Comparison of ENCODE assay signal across 29 cellular contexts in genomic region chr7:55794527-55794926, GRCh38.
DNase-seq lines count a peak whose midpoint lies in the region; ATAC-seq and TF ChIP-seq lines count a peak whose summit lies in the region.
"Had no signal": no experiment of that assay in that cellular context is flagged by ENCODE, and none has a peak within 500 bp of the region (broad histone marks: within the 10 kb centered on the region; RNA-seq: fewer than 3 reads in every experiment).

No MANE protein-coding gene starts in this region.

- peak; percentile 88 for ATAC-seq in foreskin keratinocyte
- ATAC-seq: gastroesophageal sphincter; pancreas; stimulated activated effector memory CD8-positive, alpha-beta T cell treated with anti-CD3 and anti-CD28 coated beads, Interleukin-12 subunit alpha, Interleukin-12 subunit beta, amount 100 ng/mL, for 72 hours; T-cell had no signal

- no peak for TF ChIP-seq EP300 in Ishikawa (IDR thresholded peaks at IDR 0.05; ENCODE audit: borderline replicate concordance)

- no peak overlapping the region for H3K27ac ChIP-seq in foreskin keratinocyte
- H3K27ac ChIP-seq: 22Rv1, gastroesophageal sphincter, pancreas, SJSA1, spleen had no signal

- no peaks in the 10 kb centered on the region for H3K27me3 ChIP-seq in foreskin keratinocyte
- H3K27me3 ChIP-seq: pancreas, SJSA1, spleen had no signal

- H3K9me3 Mint-ChIP-seq in HFFc6, result peaks cover 20% of the 10 kb centered on the region

- no peak overlapping the region for H3K4me3 Mint-ChIP-seq in HFFc6
- H3K4me3 Mint-ChIP-seq: activated CD4-positive, alpha-beta memory T cell treated with anti-CD3 and anti-CD28 coated beads, Interleukin-2, amount 10 ng/mL, durations not matched to agents 7 days and 5 days; activated naive CD8-positive, alpha-beta T cell treated with anti-CD3 and anti-CD28 coated beads for 36 hours; B cell; nephron progenitor cell; stimulated activated effector memory CD8-positive, alpha-beta T cell treated with anti-CD3 and anti-CD28 coated beads, Interleukin-12 subunit alpha, Interleukin-12 subunit beta, amount 100 ng/mL, for 72 hours; T-cell had no signal

- TF ChIP-seq RAD21 in Ishikawa (IDR thresholded peaks at IDR 0.05; ENCODE audit: low read depth), result no peak

- no peaks in the 10 kb centered on the region for H3K4me1 ChIP-seq in foreskin keratinocyte
- H3K4me1 ChIP-seq: gastroesophageal sphincter, pancreas, SJSA1, spleen had no signal

- no peaks in the 10 kb centered on the region for H3K36me3 Mint-ChIP-seq in HFFc6 (ENCODE audit: low read depth)
- H3K36me3 Mint-ChIP-seq: stimulated activated effector memory CD8-positive, alpha-beta T cell treated with anti-CD3 and anti-CD28 coated beads, Interleukin-12 subunit alpha, Interleukin-12 subunit beta, amount 100 ng/mL, for 72 hours had no signal

- DNase-seq in DMS53 (lab: John Stamatoyannopoulos, UW) (peak; percentile 48), DMS53 treated with DMSO at 0.1 percent for 48 hours (lab: John Stamatoyannopoulos, UW; ENCODE audit: unreplicated experiment) (no peak), RPMI7951 (ENCODE audit: low read depth) (peak; percentile 6), foreskin keratinocyte (peak; percentile 36 to 67), HFFc6 (no peak), amygdala (lab: John Stamatoyannopoulos, UW) (no peak), SIG-M5 (lab: John Stamatoyannopoulos, UW) (no peak)
- DNase-seq: activated CD4-positive, alpha-beta memory T cell treated with anti-CD3 and anti-CD28 coated beads, Interleukin-2, amount 10 ng/mL, durations not matched to agents 7 days and 5 days; activated effector memory CD4-positive, alpha-beta T cell treated with Interleukin-2 at 50 U/mL for 16 hours; activated naive CD8-positive, alpha-beta T cell treated with anti-CD3 and anti-CD28 coated beads for 36 hours; activated T-cell treated with anti-CD3 and anti-CD28 coated beads for 4 hours; effector CD8-positive, alpha-beta T cell; Karpas-422; NCI-H1092 treated with DMSO at 0.1 percent for 48 hours; NCI-H2029; NCI-H2227 treated with DMSO at 0.1 percent for 48 hours; NCI-H774; nephron progenitor cell; OCI-M1; pancreas; spleen; stimulated activated CD4-positive, alpha-beta T cell treated with anti-CD3 and anti-CD28 coated beads, Interleukin-2, amount 100 ng/mL, for 48 hours; T-cell had no signal

- H3K27me3 Mint-ChIP-seq in HFFc6 (ENCODE audit: insufficient read depth), result peaks cover 3% of the 10 kb centered on the region; the same call in 1 of the 2 replicates
- H3K27me3 Mint-ChIP-seq: activated CD4-positive, alpha-beta memory T cell treated with anti-CD3 and anti-CD28 coated beads, Interleukin-2, amount 10 ng/mL, durations not matched to agents 7 days and 5 days; activated naive CD8-positive, alpha-beta T cell treated with anti-CD3 and anti-CD28 coated beads for 36 hours; B cell had no signal

- no peaks in the 10 kb centered on the region for H3K4me1 Mint-ChIP-seq in HFFc6 (ENCODE audit: low read depth)
- H3K4me1 Mint-ChIP-seq: activated CD4-positive, alpha-beta memory T cell treated with anti-CD3 and anti-CD28 coated beads, Interleukin-2, amount 10 ng/mL, durations not matched to agents 7 days and 5 days; activated naive CD8-positive, alpha-beta T cell treated with anti-CD3 and anti-CD28 coated beads for 36 hours; B cell; nephron progenitor cell; stimulated activated effector memory CD8-positive, alpha-beta T cell treated with anti-CD3 and anti-CD28 coated beads, Interleukin-12 subunit alpha, Interleukin-12 subunit beta, amount 100 ng/mL, for 72 hours; T-cell had no signal

- H3K27ac Mint-ChIP-seq in HFFc6, result no peak overlapping the region
- H3K27ac Mint-ChIP-seq: activated CD4-positive, alpha-beta memory T cell treated with anti-CD3 and anti-CD28 coated beads, Interleukin-2, amount 10 ng/mL, durations not matched to agents 7 days and 5 days; activated naive CD8-positive, alpha-beta T cell treated with anti-CD3 and anti-CD28 coated beads for 36 hours; B cell; nephron progenitor cell; stimulated activated effector memory CD8-positive, alpha-beta T cell treated with anti-CD3 and anti-CD28 coated beads, Interleukin-12 subunit alpha, Interleukin-12 subunit beta, amount 100 ng/mL, for 72 hours; T-cell had no signal

- TF ChIP-seq CTCF in foreskin keratinocyte (conservative IDR thresholded peaks at IDR 0.05), result no peak
- TF ChIP-seq CTCF in HFFc6 (IDR thresholded peaks at IDR 0.05), result no peak

TF ChIP-seq in Ishikawa, 13 proteins besides CTCF, POLR2A, EP300 and RAD21:
- TF ChIP-seq TCF12 (IDR thresholded peaks at IDR 0.05; ENCODE audit: low read depth) (no peak), CEBPB (IDR thresholded peaks at IDR 0.05) (peak; percentile 57; the same call in 1 of the 2 replicates)

Comparison
In these comparisons a context has a peak if more than half of its experiments do, and no peak if none do; other contexts are left out.
1. DNase-seq: peak in DMS53 (single experiment), RPMI7951 (single experiment) and foreskin keratinocyte (2 of 2); none in DMS53 treated with DMSO at 0.1 percent for 48 hours (single experiment), HFFc6 (single experiment), amygdala (0 of 56) and SIG-M5 (single experiment).